11 cellular contexts compared by ENCODE assay signal in genomic region chr1:221035680-221036153, GRCh38.
DNase-seq lines count a peak whose midpoint lies in the region; TF ChIP-seq lines count a peak whose summit lies in the region.
"Had no signal": no experiment of that assay in that cellular context is flagged by ENCODE, and none has a peak within 500 bp of the region (broad histone marks: within the 10 kb centered on the region; RNA-seq: fewer than 3 reads in every experiment).

No MANE protein-coding gene starts in this region.

- no peaks in the 10 kb centered on the region for H3K9me3 ChIP-seq in neuronal stem cell (replicated peaks in 1 of 2; ENCODE audit: control insufficient read depth in 2 of 2, insufficient read depth in 1 of 2, low read depth in 1 of 2, low read length in 2 of 2)
- H3K9me3 ChIP-seq in testis: no peaks in the 10 kb centered on the region
- no peaks in the 10 kb centered on the region for H3K9me3 ChIP-seq in esophagus muscularis mucosa

- no peak overlapping the region for H2BK5ac ChIP-seq in neuronal stem cell (ENCODE audit: low read length)

- H4K8ac ChIP-seq in neuronal stem cell (ENCODE audit: low read depth, low read length): no peak overlapping the region

- no peaks in the 10 kb centered on the region for H3K36me3 ChIP-seq in brain microvascular endothelial cell (replicated peaks)
- no peaks in the 10 kb centered on the region for H3K36me3 ChIP-seq in neuronal stem cell (replicated peaks in 1 of 2; ENCODE audit: control insufficient read depth in 2 of 2, insufficient read depth in 2 of 2, low read length in 2 of 2)
- H3K36me3 ChIP-seq in H7 (replicated peaks; ENCODE audit: control insufficient read depth, insufficient read depth, low read length): no peaks in the 10 kb centered on the region
- no peaks in the 10 kb centered on the region for H3K36me3 ChIP-seq in testis (ENCODE audit: low read depth, missing control alignments)
- no peaks in the 10 kb centered on the region for H3K36me3 ChIP-seq in esophagus muscularis mucosa

- no peak overlapping the region for H2AK5ac ChIP-seq in neuronal stem cell (ENCODE audit: low read depth, low read length)

- H3K27ac ChIP-seq in brain microvascular endothelial cell: no peak overlapping the region
- H3K27ac ChIP-seq in neuronal stem cell (replicated peaks; ENCODE audit: low read length): no peak overlapping the region
- no peak overlapping the region for H3K27ac ChIP-seq in testis
- H3K27ac ChIP-seq in esophagus muscularis mucosa (replicated peaks in 1 of 4): no peak overlapping the region
- H3K27ac ChIP-seq: coronary artery had no signal

- in situ Hi-C loops in brain microvascular endothelial cell (cut with HindIII; ENCODE audit: low pct_ligation_motif_present, low sequenced_read_pairs): no loop called here

- H3K79me1 ChIP-seq in neuronal stem cell (ENCODE audit: low read depth, low read length): no peaks in the 10 kb centered on the region

- H2BK120ac ChIP-seq in neuronal stem cell (ENCODE audit: low read depth, low read length): no peak overlapping the region

- TF ChIP-seq POLR2A in NB4 (IDR thresholded peaks at IDR 0.05; ENCODE audit: extremely low read depth, insufficient read length) (no peak), testis (IDR thresholded peaks at IDR 0.05) (no peak), esophagus muscularis mucosa (IDR thresholded peaks at IDR 0.05; ENCODE audit: low read depth) (no peak)

- TF ChIP-seq EP300 in esophagus muscularis mucosa (IDR thresholded peaks at IDR 0.05): no peak

- no peak overlapping the region for H4K91ac ChIP-seq in neuronal stem cell (ENCODE audit: low read depth, low read length, poor library complexity)

- H3K4me2 ChIP-seq in neuronal stem cell (ENCODE audit: insufficient read depth, low read length, poor library complexity, severe bottlenecking): no peak overlapping the region

- no CpG with 5 or more reads among the region's 6 CpGs for WGBS in neuronal stem cell (ENCODE audit: extremely low coverage in 2 of 2, insufficient read length in 2 of 2, insufficient replicate concordance in 1 of 2), 2 donors
- 59 to 61% methylated on average over 6 of the region's 6 CpGs for WGBS in testis, 2 donors
- WGBS in esophagus muscularis mucosa: 22% methylated on average over 6 of the region's 6 CpGs

- H3K18ac ChIP-seq in neuronal stem cell (ENCODE audit: low read length): no peak overlapping the region

- no peak overlapping the region for H2BK12ac ChIP-seq in neuronal stem cell (ENCODE audit: low read length)

- H2AFZ ChIP-seq in neuronal stem cell (ENCODE audit: low read length): peak overlapping the region; percentile 43

- H3K14ac ChIP-seq in neuronal stem cell (ENCODE audit: low read length): no peak overlapping the region

- no peak overlapping the region for H3K23ac ChIP-seq in neuronal stem cell (ENCODE audit: low read depth, low read length, poor library complexity)

- no peak overlapping the region for H3K4ac ChIP-seq in neuronal stem cell (ENCODE audit: low read length)

- peak; percentile 36 for DNase-seq in GM04504 (ENCODE audit: low read depth)
- peak; percentile 49 for DNase-seq in NB4 (ENCODE audit: low read depth)
- DNase-seq in brain microvascular endothelial cell: peak; percentile 45
- no peak for DNase-seq in neuronal stem cell (ENCODE audit: low spot score)
- no peak for DNase-seq in H7
- no peak for DNase-seq in testis
- no peak for DNase-seq in esophagus muscularis mucosa (ENCODE audit: extremely low spot score)
- no peak for DNase-seq in NCI-H748 (lab: John Stamatoyannopoulos, UW; ENCODE audit: unreplicated experiment)
- DNase-seq: islet precursor cell, NCI-H2029 treated with DMSO at 0.1 percent for 48 hours had no signal

- TF ChIP-seq CTCF in NB4 (IDR thresholded peaks at IDR 0.05; ENCODE audit: low read depth, low read length) (no peak), brain microvascular endothelial cell (IDR thresholded peaks at IDR 0.05; ENCODE audit: low read depth, low read length, missing control alignments) (no peak), testis (IDR thresholded peaks at IDR 0.05) (no peak), esophagus muscularis mucosa (IDR thresholded peaks at IDR 0.05) (no peak)

- H3K27me3 ChIP-seq in brain microvascular endothelial cell (replicated peaks): no peaks in the 10 kb centered on the region
- no peaks in the 10 kb centered on the region for H3K27me3 ChIP-seq in neuronal stem cell (ENCODE audit: control insufficient read depth in 3 of 3, insufficient read depth in 3 of 3, low read depth in 1 of 3, low read length in 3 of 3)
- H3K27me3 ChIP-seq in H7 (ENCODE audit: control insufficient read depth, insufficient read depth, low read length): no peaks in the 10 kb centered on the region
- no peaks in the 10 kb centered on the region for H3K27me3 ChIP-seq in testis
- H3K27me3 ChIP-seq in esophagus muscularis mucosa: no peaks in the 10 kb centered on the region

- no peak overlapping the region for H2BK15ac ChIP-seq in neuronal stem cell (ENCODE audit: low read length)

- H3K9ac ChIP-seq in neuronal stem cell (ENCODE audit: low read depth, low read length, poor library complexity): no peak overlapping the region

- intact Hi-C loops in testis (cut with DNase I; ENCODE audit: low total_unique reads): no loop called here
- intact Hi-C loops in esophagus muscularis mucosa (cut with DNase I): loop anchor here (10.0 kb wide), 2 partner anchors 169 to 221 kb away; no protein-coding TSS in a partner anchor

- H3K4me1 ChIP-seq in neuronal stem cell (ENCODE audit: control insufficient read depth in 2 of 2, insufficient read depth in 1 of 2, low read depth in 1 of 2, low read length in 2 of 2) (peaks cover 0 to 2% of the 10 kb centered on the region in 2 donors), testis (no peaks in the 10 kb centered on the region), esophagus muscularis mucosa (peaks cover 22 to 50% (median 41%) of the 10 kb centered on the region in 4 donors)

- no peak overlapping the region for H3K4me3 ChIP-seq in NB4 (ENCODE audit: low read depth, low read length)
- H3K4me3 ChIP-seq in brain microvascular endothelial cell (ENCODE audit: low read depth, low read length): no peak overlapping the region
- no peak overlapping the region for H3K4me3 ChIP-seq in neuronal stem cell (ENCODE audit: low read length in 2 of 2)
- H3K4me3 ChIP-seq in H7 (ENCODE audit: insufficient read depth, low read depth, low read length): no peak overlapping the region
- no peak overlapping the region for H3K4me3 ChIP-seq in testis
- H3K4me3 ChIP-seq in esophagus muscularis mucosa: no peak overlapping the region
- H3K4me3 ChIP-seq: coronary artery had no signal

Comparison
In these comparisons a context has a peak if more than half of its experiments do, and no peak if none do; other contexts are left out.
1. DNase-seq: peak in GM04504 (single experiment), NB4 (single experiment) and brain microvascular endothelial cell (single experiment); none in neuronal stem cell (single experiment), H7 (single experiment), testis (single experiment), esophagus muscularis mucosa (single experiment) and NCI-H748 (single experiment).